10 cellular contexts compared by ENCODE assay signal in the genomic region with DNA sequence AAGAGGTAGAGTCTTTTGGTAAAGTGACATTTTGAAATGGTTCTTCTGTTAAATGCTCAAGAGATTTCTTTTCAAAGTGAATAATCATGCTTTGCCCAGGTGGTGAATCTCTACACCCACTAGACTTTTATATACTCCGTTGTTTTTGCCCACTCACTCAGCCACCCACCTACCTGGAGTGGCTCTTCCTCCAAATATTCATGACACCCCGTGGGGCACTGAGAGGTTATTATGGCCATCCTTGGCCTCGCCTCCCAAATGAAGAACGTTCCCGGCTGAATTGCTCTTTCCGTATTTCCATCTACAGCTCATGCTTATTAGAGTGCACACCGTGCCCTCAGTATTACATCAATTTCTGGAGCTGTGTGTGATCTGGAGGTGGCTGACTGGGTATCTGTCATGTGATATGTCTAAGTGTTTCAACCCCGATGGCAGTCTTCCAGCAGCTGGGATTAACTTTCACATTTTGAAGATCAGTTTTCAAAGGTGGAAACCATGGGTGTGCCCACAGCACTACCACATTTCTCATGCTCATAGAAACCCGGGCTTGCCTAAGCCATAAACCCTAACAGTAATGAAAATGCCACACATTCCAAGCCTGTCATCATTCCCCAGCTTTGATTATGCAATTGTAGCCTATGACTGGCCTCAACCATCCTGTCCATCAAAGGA.
DNase-seq lines count a peak whose midpoint lies in the region; ATAC-seq and TF ChIP-seq lines count a peak whose summit lies in the region.
"Had no signal": no experiment of that assay in that cellular context is flagged by ENCODE, and none has a peak within 500 bp of the region (broad histone marks: within the 10 kb centered on the region; RNA-seq: fewer than 3 reads in every experiment).

No MANE protein-coding gene starts in this region.

- no peak overlapping the region for H3K23ac ChIP-seq in H9 (ENCODE audit: insufficient read length, low read depth, low read length)

- ATAC-seq in HG03342 (IDR thresholded peaks at IDR 0.05; ENCODE audit: unreplicated experiment): no peak
- no peak for ATAC-seq in right cardiac atrium
- no peak for ATAC-seq in stimulated activated effector memory CD8-positive, alpha-beta T cell treated with anti-CD3 and anti-CD28 coated beads, Interleukin-12 subunit alpha, Interleukin-12 subunit beta, amount 100 ng/mL, for 72 hours

- peaks cover 3 to 4% of the 10 kb centered on the region in 2 experiments; a peak in 2 of 5 replicates for H3K9me3 Mint-ChIP-seq in H9
- H3K9me3 Mint-ChIP-seq in stimulated activated effector memory CD8-positive, alpha-beta T cell treated with anti-CD3 and anti-CD28 coated beads, Interleukin-12 subunit alpha, Interleukin-12 subunit beta, amount 100 ng/mL, for 72 hours: peaks cover 19% of the 10 kb centered on the region

- no peak for TF ChIP-seq CTCF in H9 (conservative IDR thresholded peaks at IDR 0.05)
- TF ChIP-seq CTCF in esophagus squamous epithelium (IDR thresholded peaks at IDR 0.05): no peak
- no peak for TF ChIP-seq CTCF in stomach (IDR thresholded peaks at IDR 0.05)

- peaks cover 0 to 6% (median 0%) of the 10 kb centered on the region in 3 experiments; a peak in 2 of 7 replicates for H3K36me3 Mint-ChIP-seq in H9 (ENCODE audit: insufficient read depth in 1 of 3, low read depth in 3 of 3)
- H3K36me3 Mint-ChIP-seq in stimulated activated effector memory CD8-positive, alpha-beta T cell treated with anti-CD3 and anti-CD28 coated beads, Interleukin-12 subunit alpha, Interleukin-12 subunit beta, amount 100 ng/mL, for 72 hours: no peaks in the 10 kb centered on the region

- no peaks in the 10 kb centered on the region for H3K79me2 ChIP-seq in H9 (ENCODE audit: insufficient read depth, low read length)

- DNase-seq in H9 (no peak), NCI-H345 treated with DMSO at 0.1 percent for 48 hours (lab: John Stamatoyannopoulos, UW; ENCODE audit: unreplicated experiment) (peak; percentile 12), esophagus squamous epithelium (lab: John Stamatoyannopoulos, UW) (peak; percentile 1), stomach (peak; percentile 36), right cardiac atrium (no peak)
- DNase-seq in stimulated activated effector memory CD8-positive, alpha-beta T cell treated with anti-CD3 and anti-CD28 coated beads, Interleukin-12 subunit alpha, Interleukin-12 subunit beta, amount 100 ng/mL, for 72 hours (ENCODE audit: low spot score in 2 of 2): no peak
- no peak for DNase-seq in activated CD4-positive, CD25-positive, alpha-beta regulatory T cell (lab: John Stamatoyannopoulos, UW)
- DNase-seq: activated CD4-positive, alpha-beta T cell treated with anti-CD3 and anti-CD28 coated beads, Interleukin-2, amount 50 U/mL, for 1 hour had no signal

- H3K4me2 ChIP-seq in H9 (ENCODE audit: insufficient read depth, insufficient read length, low read length): no peak overlapping the region

- peak overlapping the region in 2 of 3 experiments; percentile 8 to 66; a peak in 1 of 7 replicates for H3K27ac Mint-ChIP-seq in H9
- H3K27ac Mint-ChIP-seq in stimulated activated effector memory CD8-positive, alpha-beta T cell treated with anti-CD3 and anti-CD28 coated beads, Interleukin-12 subunit alpha, Interleukin-12 subunit beta, amount 100 ng/mL, for 72 hours: no peak overlapping the region

- no peak overlapping the region for H2BK20ac ChIP-seq in H9 (ENCODE audit: low read depth, low read length, poor library complexity, severe bottlenecking)

- TF ChIP-seq POLR2A in esophagus squamous epithelium (IDR thresholded peaks at IDR 0.05) (no peak), stomach (IDR thresholded peaks at IDR 0.05) (no peak)

- H4K8ac ChIP-seq in H9 (replicated peaks; ENCODE audit: insufficient read length, low read depth, low read length): no peak overlapping the region

- H4K20me1 ChIP-seq in H9 (ENCODE audit: control insufficient read depth, insufficient read depth, insufficient read length): no peaks in the 10 kb centered on the region

- no peak overlapping the region for H2AK5ac ChIP-seq in H9 (ENCODE audit: insufficient read length, low read length)

- H3K23me2 ChIP-seq in H9 (ENCODE audit: insufficient read length, low read depth, low read length, poor library complexity, severe bottlenecking): no peaks in the 10 kb centered on the region

- H3K4me1 Mint-ChIP-seq in H9: no peaks in the 10 kb centered on the region
- H3K4me1 Mint-ChIP-seq in stimulated activated effector memory CD8-positive, alpha-beta T cell treated with anti-CD3 and anti-CD28 coated beads, Interleukin-12 subunit alpha, Interleukin-12 subunit beta, amount 100 ng/mL, for 72 hours: no peaks in the 10 kb centered on the region

- H3K9ac ChIP-seq in H9 (ENCODE audit: extremely low read depth, insufficient read length, low read length): no peak overlapping the region

- no peak overlapping the region for H3K18ac ChIP-seq in H9 (ENCODE audit: insufficient read length, low read depth, low read length)

- H3K14ac ChIP-seq in H9 (ENCODE audit: insufficient read depth, low read length): no peak overlapping the region

- H3K4me1 ChIP-seq in H9 (ENCODE audit: insufficient read depth, low read length) (no peaks in the 10 kb centered on the region; the same call in 1 of the 2 replicates), esophagus squamous epithelium (peaks cover 0 to 12% (median 0%) of the 10 kb centered on the region in 3 donors), stomach (peaks cover 12 to 20% (median 17%) of the 10 kb centered on the region in 4 donors), right cardiac atrium (ENCODE audit: control insufficient read depth, insufficient read depth, low read length) (no peaks in the 10 kb centered on the region)

- TF ChIP-seq EP300 in stomach (IDR thresholded peaks at IDR 0.05): no peak

- H3K36me3 ChIP-seq in esophagus squamous epithelium: no peaks in the 10 kb centered on the region
- no peaks in the 10 kb centered on the region for H3K36me3 ChIP-seq in stomach

- intact Hi-C loops in esophagus squamous epithelium (cut with DNase I): no loop called here
- intact Hi-C loops in stomach (cut with DNase I; ENCODE audit: low total_unique reads): no loop called here
- intact Hi-C loops in right cardiac atrium (cut with DNase I): no loop called here

- H2AFZ ChIP-seq in H9 (ENCODE audit: low read length): no peak overlapping the region

- no peak overlapping the region for H2BK5ac ChIP-seq in H9 (ENCODE audit: insufficient read length, low read length)

- H2BK12ac ChIP-seq in H9 (ENCODE audit: insufficient read length, low read depth, low read length): no peak overlapping the region

- no CpG with 5 or more reads among the region's 9 CpGs for WGBS in H9 (ENCODE audit: extremely low coverage, insufficient read length, low lambda C conversion rate)
- 33 to 60% methylated on average over 8 of the region's 9 CpGs for WGBS in esophagus squamous epithelium, 2 donors
- WGBS in stomach, 5 donors: 72 to 80% (median 77%) methylated on average over 8 to 9 of the region's 9 CpGs
- 72% methylated on average over 9 of the region's 9 CpGs for WGBS in right cardiac atrium

- H3T11ph ChIP-seq in H9 (ENCODE audit: low read length): no peak overlapping the region

- no peak overlapping the region for H2BK15ac ChIP-seq in H9 (ENCODE audit: low read depth, low read length)

- no peak overlapping the region for H3K4me3 ChIP-seq in esophagus squamous epithelium
- H3K4me3 ChIP-seq in stomach: no peak overlapping the region
- H3K4me3 ChIP-seq in right cardiac atrium (ENCODE audit: low read length): no peak overlapping the region
- H3K4me3 ChIP-seq: coronary artery had no signal

- H4K91ac ChIP-seq in H9 (ENCODE audit: insufficient read length, low read depth, low read length): no peak overlapping the region

- H3K79me1 ChIP-seq in H9 (ENCODE audit: insufficient read depth, low read depth, low read length, poor library complexity, severe bottlenecking): no peaks in the 10 kb centered on the region

- no peaks in the 10 kb centered on the region for H3K27me3 ChIP-seq in H9 (ENCODE audit: insufficient read depth, low read length)
- no peaks in the 10 kb centered on the region for H3K27me3 ChIP-seq in esophagus squamous epithelium
- H3K27me3 ChIP-seq in stomach: no peaks in the 10 kb centered on the region
- no peaks in the 10 kb centered on the region for H3K27me3 ChIP-seq in right cardiac atrium (ENCODE audit: control insufficient read depth, insufficient read depth)

- H3K27me3 Mint-ChIP-seq in H9 (ENCODE audit: low read depth): no peaks in the 10 kb centered on the region

- H3K4ac ChIP-seq in H9 (ENCODE audit: low read depth, low read length): no peak overlapping the region

- H3K56ac ChIP-seq in H9 (ENCODE audit: insufficient read length, low read depth, low read length): no peak overlapping the region

- no peak overlapping the region for H4K5ac ChIP-seq in H9 (ENCODE audit: insufficient read length, low read depth, low read length)

- H3K4me3 Mint-ChIP-seq in H9: no peak overlapping the region
- H3K4me3 Mint-ChIP-seq in stimulated activated effector memory CD8-positive, alpha-beta T cell treated with anti-CD3 and anti-CD28 coated beads, Interleukin-12 subunit alpha, Interleukin-12 subunit beta, amount 100 ng/mL, for 72 hours: no peak overlapping the region

- H3K27ac ChIP-seq in H9 (ENCODE audit: insufficient read length, low read depth, low read length) (no peak overlapping the region), esophagus squamous epithelium (no peak overlapping the region), stomach (no peak overlapping the region), right cardiac atrium (ENCODE audit: low read length) (no peak overlapping the region)

- no peaks in the 10 kb centered on the region for H3K9me3 ChIP-seq in H9 (ENCODE audit: control insufficient read depth, low read depth, low read length)
- H3K9me3 ChIP-seq in esophagus squamous epithelium: no peaks in the 10 kb centered on the region
- no peaks in the 10 kb centered on the region for H3K9me3 ChIP-seq in stomach
- no peaks in the 10 kb centered on the region for H3K9me3 ChIP-seq in right cardiac atrium (ENCODE audit: control insufficient read depth, low read length)

- H2BK120ac ChIP-seq in H9 (ENCODE audit: low read depth, low read length, poor library complexity, severe bottlenecking): no peak overlapping the region

Comparison
In these comparisons a context has a peak if more than half of its experiments do, and no peak if none do; other contexts are left out.
1. DNase-seq: peak in NCI-H345 treated with DMSO at 0.1 percent for 48 hours (single experiment), esophagus squamous epithelium (single experiment) and stomach (single experiment); none in H9 (single experiment), right cardiac atrium (0 of 3), stimulated activated effector memory CD8-positive, alpha-beta T cell treated with anti-CD3 and anti-CD28 coated beads, Interleukin-12 subunit alpha, Interleukin-12 subunit beta, amount 100 ng/mL, for 72 hours (0 of 2) and activated CD4-positive, CD25-positive, alpha-beta regulatory T cell (0 of 4).